ENCODE assay signal across 8 cellular contexts in genomic region chr4:153432971-153433752, GRCh38. TPM values are rescaled to one million over a fixed set of nuclear protein-coding genes. Genes with fewer than 3 reads are reported as not detected.
DNase-seq lines count a peak whose midpoint lies in the region; ATAC-seq and TF ChIP-seq lines count a peak whose summit lies in the region.

No MANE protein-coding gene starts in this region.

- peak overlapping the region; percentile 67 for H3K4me3 ChIP-seq in OCI-LY3 (ENCODE audit: low read length)
- no peak overlapping the region for H3K4me3 ChIP-seq in gastroesophageal sphincter
- no peak overlapping the region for H3K4me3 ChIP-seq in retinal pigment epithelial cell (ENCODE audit: low read length)

- DNase-seq in C1 segment of cervical spinal cord (lab: John Stamatoyannopoulos, UW) = peak in 8 of 14 donors; percentile 2 to 19 (median 9)
- DNase-seq in activated T-cell treated with anti-CD3 and anti-CD28 coated beads, Interleukin-2, amount 50 U/mL, for 48 hours = peak; percentile 77 to 82
- DNase-seq in retinal pigment epithelial cell (ENCODE audit: low read depth) = no peak
- DNase-seq in epidermal melanocyte (ENCODE audit: insufficient read length, low spot score) = no peak

- H3K9me3 ChIP-seq in OCI-LY3 (ENCODE audit: insufficient read depth, low read length) = no peaks in the 10 kb centered on the region
- no peaks in the 10 kb centered on the region for H3K9me3 ChIP-seq in gastroesophageal sphincter

- peak overlapping the region; percentile 65 for H3K9ac ChIP-seq in OCI-LY3 (ENCODE audit: low read length)

- no peaks in the 10 kb centered on the region for H3K79me2 ChIP-seq in OCI-LY3 (ENCODE audit: low read length)

- peak overlapping the region; percentile 81 for H3K4me2 ChIP-seq in OCI-LY3 (ENCODE audit: low read length)

- TF ChIP-seq EP300 in gastroesophageal sphincter (IDR thresholded peaks at IDR 0.05) = no peak

- ATAC-seq in GM19025 (IDR thresholded peaks at IDR 0.05; ENCODE audit: low read depth, unreplicated experiment) (peak; percentile 96), HG03135 (IDR thresholded peaks at IDR 0.05; ENCODE audit: unreplicated experiment) (peak; percentile 91), gastroesophageal sphincter (peak; percentile 64)

- H3K36me3 ChIP-seq in OCI-LY3 (replicated peaks; ENCODE audit: low read depth, low read length) = no peaks in the 10 kb centered on the region
- H3K36me3 ChIP-seq in gastroesophageal sphincter = no peaks in the 10 kb centered on the region

- WGBS in gastroesophageal sphincter (ENCODE audit: low coverage in 1 of 2), 2 donors = 69 to 73% methylated on average over 7 to 12 of the region's 12 CpGs

- H3K27me3 ChIP-seq in OCI-LY3 (ENCODE audit: low read depth, low read length) (no peaks in the 10 kb centered on the region), gastroesophageal sphincter (no peaks in the 10 kb centered on the region)

- H2AFZ ChIP-seq in OCI-LY3 (ENCODE audit: low read depth, low read length) = no peak overlapping the region

- TF ChIP-seq POLR2A in gastroesophageal sphincter (IDR thresholded peaks at IDR 0.05) = no peak

- no peaks in the 10 kb centered on the region for H4K20me1 ChIP-seq in OCI-LY3 (ENCODE audit: insufficient read depth, low read length)

- H3K4me1 ChIP-seq in OCI-LY3 (ENCODE audit: low read length) (peaks cover 45% of the 10 kb centered on the region), gastroesophageal sphincter (peaks cover 0 to 16% (median 0%) of the 10 kb centered on the region in 3 donors)

- peak; percentile 99 for TF ChIP-seq CTCF in OCI-LY3 (IDR thresholded peaks at IDR 0.05; ENCODE audit: low read depth, low read length)
- TF ChIP-seq CTCF in gastroesophageal sphincter (IDR thresholded peaks at IDR 0.05) = peak; percentile 25 to 72 (median 48)
- peak; percentile 49 for TF ChIP-seq CTCF in retinal pigment epithelial cell (conservative IDR thresholded peaks at IDR 0.05; ENCODE audit: low read depth, low read length)

- H3K27ac ChIP-seq in OCI-LY3 (ENCODE audit: low read length) = peak overlapping the region; percentile 86
- peak overlapping the region in 2 of 4 donors; percentile 17 to 48 for H3K27ac ChIP-seq in gastroesophageal sphincter

RNA-seq across cellular contexts. Expression of gene TMEM131L, which starts 33.0 kb away (rescaled TPM):
- total RNA-seq in gastroesophageal sphincter = 10 to 100 TPM; 14.2 to 24.0 (median 18.4) TPM

Comparison
In these comparisons a context has a peak if more than half of its experiments do, and no peak if none do; other contexts are left out.
1. DNase-seq: peak in C1 segment of cervical spinal cord (8 of 14) and activated T-cell treated with anti-CD3 and anti-CD28 coated beads, Interleukin-2, amount 50 U/mL, for 48 hours (2 of 2); none in retinal pigment epithelial cell (single experiment) and epidermal melanocyte (single experiment).
2. CTCF ChIP-seq: peak in every context shown above with its lines; median percentile 99 in OCI-LY3; 49 in retinal pigment epithelial cell; 48 in gastroesophageal sphincter.
3. Peak in every context shown above with its lines, with median percentiles within 50 percentile points of each other: ATAC-seq.